Comparison of ENCODE assay signal across 19 cellular contexts in genomic region chr11:93820085-93820710, GRCh38. TPM values are rescaled to one million over a fixed set of nuclear protein-coding genes. Genes with fewer than 3 reads are reported as not detected.
"Had no signal": no experiment of that assay in that cellular context is flagged by ENCODE, and none has a peak within 500 bp of the region (broad histone marks: within the 10 kb centered on the region; RNA-seq: fewer than 3 reads in every experiment).

No MANE protein-coding gene starts in this region.

- H3K9me3 ChIP-seq: heart left ventricle, pancreas, sigmoid colon, tibial nerve, uterus had no signal

- DNase-seq: activated B cell treated with CpG ODN at 0.5 μM for 24 hours; activated CD4-positive, alpha-beta T cell treated with anti-CD3 and anti-CD28 coated beads for 48 hours; activated CD8-positive, alpha-beta T cell treated with anti-CD3 and anti-CD28 coated beads for 36 hours; activated gamma-delta T cell treated with Interleukin-2 at 50 U/mL for 16 hours; activated T-cell treated with anti-CD3 and anti-CD28 coated beads, Interleukin-2, amount 50 U/mL, for 4 hours; amniotic stem cell; central memory CD4-positive, alpha-beta T cell; effector CD8-positive, alpha-beta T cell; heart left ventricle; sigmoid colon; uterus had no signal

- H3K9me3 Mint-ChIP-seq: activated B cell treated with CpG ODN at 0.5 μM for 24 hours; activated CD8-positive, alpha-beta T cell treated with anti-CD3 and anti-CD28 coated beads for 36 hours; activated T-cell treated with anti-CD3 and anti-CD28 coated beads, Interleukin-2, amount 50 U/mL, for 4 hours; brain; stimulated activated memory B cell treated with anti-CD40 and anti-IgM and Interleukin-4, amounts not matched to agents 10 μg/mL and 1 μg/mL and 100 μg/mL, for 72 hours had no signal

- H3K36me3 ChIP-seq: pancreas, uterus had no signal

- H3K27ac ChIP-seq: heart left ventricle, pancreas, sigmoid colon, tibial nerve, uterus had no signal

- H3K4me3 ChIP-seq: heart left ventricle, pancreas, sigmoid colon, tibial nerve, uterus had no signal

- H3K27me3 Mint-ChIP-seq: activated B cell treated with CpG ODN at 0.5 μM for 24 hours; activated CD8-positive, alpha-beta T cell treated with anti-CD3 and anti-CD28 coated beads for 36 hours; activated naive CD8-positive, alpha-beta T cell; brain; stimulated activated memory B cell treated with anti-CD40 and anti-IgM and Interleukin-4, amounts not matched to agents 10 μg/mL and 1 μg/mL and 100 μg/mL, for 72 hours had no signal

- H3K4me3 Mint-ChIP-seq: activated B cell treated with CpG ODN at 0.5 μM for 24 hours; activated CD8-positive, alpha-beta T cell treated with anti-CD3 and anti-CD28 coated beads for 36 hours; activated naive CD8-positive, alpha-beta T cell; activated T-cell treated with anti-CD3 and anti-CD28 coated beads, Interleukin-2, amount 50 U/mL, for 4 hours; brain; stimulated activated memory B cell treated with anti-CD40 and anti-IgM and Interleukin-4, amounts not matched to agents 10 μg/mL and 1 μg/mL and 100 μg/mL, for 72 hours had no signal

- H3K4me1 Mint-ChIP-seq: activated B cell treated with CpG ODN at 0.5 μM for 24 hours; stimulated activated memory B cell treated with anti-CD40 and anti-IgM and Interleukin-4, amounts not matched to agents 10 μg/mL and 1 μg/mL and 100 μg/mL, for 72 hours had no signal

- H3K27me3 ChIP-seq: heart left ventricle, pancreas, sigmoid colon, tibial nerve, uterus had no signal

- H3K27ac Mint-ChIP-seq: activated B cell treated with CpG ODN at 0.5 μM for 24 hours; activated CD8-positive, alpha-beta T cell treated with anti-CD3 and anti-CD28 coated beads for 36 hours; activated naive CD8-positive, alpha-beta T cell; stimulated activated memory B cell treated with anti-CD40 and anti-IgM and Interleukin-4, amounts not matched to agents 10 μg/mL and 1 μg/mL and 100 μg/mL, for 72 hours had no signal

- H3K4me1 ChIP-seq: pancreas, tibial nerve, uterus had no signal

RNA-seq across cellular contexts. Expression of gene VSTM5, which starts 30.2 kb away (rescaled TPM):
- total RNA-seq: activated B cell treated with CpG ODN at 0.5 μM for 24 hours; activated CD8-positive, alpha-beta T cell treated with anti-CD3 and anti-CD28 coated beads for 36 hours; activated T-cell treated with anti-CD3 and anti-CD28 coated beads, Interleukin-2, amount 50 U/mL, for 4 hours; lung microvascular endothelial cell; subcutaneous adipose tissue; T-helper 2 cell treated with Interferon-gamma antibody and Interleukin-4, amounts not matched to agents 100 ng/mL and 5 ng/mL, for 36 hours had no signal
